Comparison of ENCODE assay signal across 13 cellular contexts in genomic region chr5:163079618-163080017, GRCh38.
DNase-seq lines count a peak whose midpoint lies in the region; ATAC-seq, FAIRE-seq and TF ChIP-seq lines count a peak whose summit lies in the region.
"Had no signal": no experiment of that assay in that cellular context is flagged by ENCODE, and none has a peak within 500 bp of the region (broad histone marks: within the 10 kb centered on the region; RNA-seq: fewer than 3 reads in every experiment).

No MANE protein-coding gene starts in this region.

- peak; percentile 19; the same call in 1 of the 2 replicates for TF ChIP-seq RAD21 in SK-N-SH (IDR thresholded peaks at IDR 0.05; ENCODE audit: low read length)

- no peak overlapping the region for H3K27ac Mint-ChIP-seq in progenitor cell of endocrine pancreas
- H3K27ac Mint-ChIP-seq: activated naive CD8-positive, alpha-beta T cell had no signal

- H3K27ac ChIP-seq in SK-N-SH (ENCODE audit: low read depth in 2 of 2, low read length in 1 of 2) (no peak overlapping the region), Panc1 (ENCODE audit: low read length) (no peak overlapping the region), pancreas (no peak overlapping the region)

- no peak for TF ChIP-seq EP300 in SK-N-SH (IDR thresholded peaks at IDR 0.05; ENCODE audit: borderline replicate concordance in 1 of 2, low read depth in 1 of 2, low read length in 1 of 2)

- H3K36me3 ChIP-seq in SK-N-SH (replicated peaks in 1 of 2; ENCODE audit: control insufficient read depth in 1 of 2, insufficient read depth in 2 of 2, low read length in 1 of 2) (no peaks in the 10 kb centered on the region), Panc1 (ENCODE audit: control insufficient read depth, insufficient read depth, low read length) (no peaks in the 10 kb centered on the region), pancreas (no peaks in the 10 kb centered on the region)

- H3K4me1 ChIP-seq in SK-N-SH (ENCODE audit: control insufficient read depth in 1 of 2, insufficient read depth in 2 of 2, low read depth in 1 of 2, low read length in 1 of 2) (no peaks in the 10 kb centered on the region), Panc1 (ENCODE audit: control insufficient read depth, insufficient read depth, low read length) (no peaks in the 10 kb centered on the region), pancreas (no peaks in the 10 kb centered on the region)

- no peaks in the 10 kb centered on the region for H3K27me3 Mint-ChIP-seq in progenitor cell of endocrine pancreas
- H3K27me3 Mint-ChIP-seq: activated naive CD8-positive, alpha-beta T cell had no signal

- peaks cover 22% of the 10 kb centered on the region for H3K9me3 Mint-ChIP-seq in progenitor cell of endocrine pancreas (ENCODE audit: low read depth)

- no peak for FAIRE-seq in pancreas (lab: Jason Lieb, UNC)

- no peaks in the 10 kb centered on the region for H3K4me1 Mint-ChIP-seq in progenitor cell of endocrine pancreas (ENCODE audit: low read depth)

- in situ Hi-C loops in Panc1 (cut with HindIII; ENCODE audit: low pct_unique_long_range_greater_than_20kb, low sequenced_read_pairs) = no loop called here
- in situ Hi-C loops in ACHN (cut with HindIII; ENCODE audit: low pct_ligation_motif_present, low pct_unique_long_range_greater_than_20kb, low sequenced_read_pairs) = no loop called here

- no peak overlapping the region for H3K4me3 ChIP-seq in SK-N-SH (ENCODE audit: low read depth in 2 of 2, low read length in 1 of 2)
- no peak overlapping the region for H3K4me3 ChIP-seq in Panc1 (ENCODE audit: low read depth in 2 of 2, low read length in 2 of 2)
- no peak overlapping the region for H3K4me3 ChIP-seq in pancreas

- no peak overlapping the region for H3K9ac ChIP-seq in SK-N-SH

- POLR2A ChIA-PET in SK-N-SH (lab: Yijun Ruan, JAX) = no interaction called here
- POLR2A ChIA-PET in Panc1 (lab: Charles Lee) = no interaction called here

- intact Hi-C loops in Panc1 (cut with micrococcal nuclease; ENCODE audit: unreplicated experiment) (no loop called here), pancreas (cut with DNase I) (no loop called here)

- TF ChIP-seq CTCF in SK-N-SH (IDR thresholded peaks at IDR 0.05) (peak; percentile 57), Panc1 (IDR thresholded peaks at IDR 0.05) (peak; percentile 41; the same call in 1 of the 2 replicates), progenitor cell of endocrine pancreas (IDR thresholded peaks at IDR 0.05; ENCODE audit: unreplicated experiment) (peak; percentile 48), pancreas (IDR thresholded peaks at IDR 0.05) (no peak)

- 16% methylated on average over 3 of the region's 3 CpGs for WGBS in SK-N-SH (ENCODE audit: low lambda C conversion rate)
- WGBS in pancreas, 2 donors = 49 to 64% methylated on average over 3 of the region's 3 CpGs

- H4K20me1 ChIP-seq in SK-N-SH (ENCODE audit: insufficient read depth) = no peaks in the 10 kb centered on the region

- CTCF ChIA-PET in SK-N-SH (lab: Yijun Ruan, JAX) (interaction anchor here (0.7 to 2.3 kb wide), 9 partner anchors 11 to 329 kb away, joined by 3 to 12 read pairs (median 3); no protein-coding TSS in a partner anchor), Panc1 (lab: Charles Lee) (no interaction called here)

- H3K9me2 ChIP-seq in SK-N-SH = no peaks in the 10 kb centered on the region

- H3K4me3 Mint-ChIP-seq in progenitor cell of endocrine pancreas (ENCODE audit: low read depth) = no peak overlapping the region
- H3K4me3 Mint-ChIP-seq: activated naive CD8-positive, alpha-beta T cell had no signal

- no peak overlapping the region for H3K4me2 ChIP-seq in SK-N-SH

- H2AFZ ChIP-seq in SK-N-SH (ENCODE audit: low read depth) = no peak overlapping the region

- no peaks in the 10 kb centered on the region for H3K27me3 ChIP-seq in SK-N-SH (ENCODE audit: insufficient read depth)
- H3K27me3 ChIP-seq in Panc1 (ENCODE audit: control insufficient read depth, insufficient read depth, low read length) = no peaks in the 10 kb centered on the region
- no peaks in the 10 kb centered on the region for H3K27me3 ChIP-seq in pancreas

- no peaks in the 10 kb centered on the region for H3F3A ChIP-seq in SK-N-SH (replicated peaks; ENCODE audit: insufficient read depth)

- ATAC-seq in SK-N-SH treated with all-trans-retinoic acid at 6 μM for 48 hours (no peak), HG02938 (IDR thresholded peaks at IDR 0.05; ENCODE audit: unreplicated experiment) (peak; percentile 88), Panc1 (no peak), pancreas (no peak)
- ATAC-seq: esophagus mucosa, left cardiac atrium had no signal

- no TSS peak for BruUV-seq in Panc1 (replicated peaks; lab: Mats Ljungman, UMichigan)

- H3K79me2 ChIP-seq in SK-N-SH (ENCODE audit: insufficient read depth) = no peaks in the 10 kb centered on the region

- H3K36me3 Mint-ChIP-seq in progenitor cell of endocrine pancreas (ENCODE audit: insufficient read depth) = no peaks in the 10 kb centered on the region
- H3K36me3 Mint-ChIP-seq: activated naive CD8-positive, alpha-beta T cell had no signal

- H3K9me3 ChIP-seq in SK-N-SH = no peaks in the 10 kb centered on the region
- H3K9me3 ChIP-seq in Panc1 (ENCODE audit: control insufficient read depth, insufficient read depth, low read depth, low read length) = no peaks in the 10 kb centered on the region
- H3K9me3 ChIP-seq in pancreas = no peaks in the 10 kb centered on the region

- peak; percentile 1 for DNase-seq in SK-N-SH
- DNase-seq in Panc1 (ENCODE audit: low read depth, low spot score) = no peak
- DNase-seq in progenitor cell of endocrine pancreas (ENCODE audit: low spot score, unreplicated experiment) = no peak
- DNase-seq in OCI-M2 (lab: John Stamatoyannopoulos, UW; ENCODE audit: unreplicated experiment) = no peak
- DNase-seq in ACHN = no peak
- no peak for DNase-seq in pancreas
- DNase-seq: left cardiac atrium, posterior cingulate gyrus, T1000 had no signal

TF ChIP-seq in SK-N-SH, 30 proteins besides CTCF, POLR2A, EP300 and RAD21:
- TF ChIP-seq SMC3 (IDR thresholded peaks at IDR 0.05; ENCODE audit: low read depth, low read length) = peak; percentile 31; the same call in 1 of the 2 replicates
- TF ChIP-seq NFIC (IDR thresholded peaks at IDR 0.05; ENCODE audit: borderline replicate concordance) = no peak

TF ChIP-seq in SK-N-SH treated with all-trans-retinoic acid at 6 μM for 48 hours, 23 proteins besides CTCF, POLR2A, EP300 and RAD21 (continues in another document):
- TF ChIP-seq ESRRG (CRISPR knock-in tag; IDR thresholded peaks at IDR 0.05) = no peak
- TF ChIP-seq ZNF8 (CRISPR knock-in tag; IDR thresholded peaks at IDR 0.05) = no peak
- TF ChIP-seq BACH2 (CRISPR knock-in tag; IDR thresholded peaks at IDR 0.05; ENCODE audit: borderline replicate concordance) = no peak
- no peak for TF ChIP-seq ZNF565 (CRISPR knock-in tag; conservative IDR thresholded peaks at IDR 0.05; ENCODE audit: low read depth)
- no peak for TF ChIP-seq GLIS3 (CRISPR knock-in tag; IDR thresholded peaks at IDR 0.05)
- no peak for TF ChIP-seq POU6F1 (CRISPR knock-in tag; IDR thresholded peaks at IDR 0.05; ENCODE audit: borderline replicate concordance, low read depth)
- no peak for TF ChIP-seq TSHZ2 (CRISPR knock-in tag; IDR thresholded peaks at IDR 0.05)
- no peak for TF ChIP-seq ZFP30 (CRISPR knock-in tag; IDR thresholded peaks at IDR 0.05)
- no peak for TF ChIP-seq PPARA (CRISPR knock-in tag; IDR thresholded peaks at IDR 0.05; ENCODE audit: borderline replicate concordance)

Comparison
In these comparisons a context has a peak if more than half of its experiments do, and no peak if none do; other contexts are left out.
1. CTCF ChIP-seq: peak in SK-N-SH (single experiment), Panc1 (single experiment) and progenitor cell of endocrine pancreas (single experiment); none in pancreas (0 of 4).